ENCODE assay signal across 1 cellular context in genomic region chr2:51243892-51244570, GRCh38.
TF ChIP-seq lines count a peak whose summit lies in the region.

No MANE protein-coding gene starts in this region.

TF ChIP-seq in GM23338, 12 proteins besides CTCF, POLR2A, EP300 and RAD21 (continued from another document):
- TF ChIP-seq, protein P1, sequence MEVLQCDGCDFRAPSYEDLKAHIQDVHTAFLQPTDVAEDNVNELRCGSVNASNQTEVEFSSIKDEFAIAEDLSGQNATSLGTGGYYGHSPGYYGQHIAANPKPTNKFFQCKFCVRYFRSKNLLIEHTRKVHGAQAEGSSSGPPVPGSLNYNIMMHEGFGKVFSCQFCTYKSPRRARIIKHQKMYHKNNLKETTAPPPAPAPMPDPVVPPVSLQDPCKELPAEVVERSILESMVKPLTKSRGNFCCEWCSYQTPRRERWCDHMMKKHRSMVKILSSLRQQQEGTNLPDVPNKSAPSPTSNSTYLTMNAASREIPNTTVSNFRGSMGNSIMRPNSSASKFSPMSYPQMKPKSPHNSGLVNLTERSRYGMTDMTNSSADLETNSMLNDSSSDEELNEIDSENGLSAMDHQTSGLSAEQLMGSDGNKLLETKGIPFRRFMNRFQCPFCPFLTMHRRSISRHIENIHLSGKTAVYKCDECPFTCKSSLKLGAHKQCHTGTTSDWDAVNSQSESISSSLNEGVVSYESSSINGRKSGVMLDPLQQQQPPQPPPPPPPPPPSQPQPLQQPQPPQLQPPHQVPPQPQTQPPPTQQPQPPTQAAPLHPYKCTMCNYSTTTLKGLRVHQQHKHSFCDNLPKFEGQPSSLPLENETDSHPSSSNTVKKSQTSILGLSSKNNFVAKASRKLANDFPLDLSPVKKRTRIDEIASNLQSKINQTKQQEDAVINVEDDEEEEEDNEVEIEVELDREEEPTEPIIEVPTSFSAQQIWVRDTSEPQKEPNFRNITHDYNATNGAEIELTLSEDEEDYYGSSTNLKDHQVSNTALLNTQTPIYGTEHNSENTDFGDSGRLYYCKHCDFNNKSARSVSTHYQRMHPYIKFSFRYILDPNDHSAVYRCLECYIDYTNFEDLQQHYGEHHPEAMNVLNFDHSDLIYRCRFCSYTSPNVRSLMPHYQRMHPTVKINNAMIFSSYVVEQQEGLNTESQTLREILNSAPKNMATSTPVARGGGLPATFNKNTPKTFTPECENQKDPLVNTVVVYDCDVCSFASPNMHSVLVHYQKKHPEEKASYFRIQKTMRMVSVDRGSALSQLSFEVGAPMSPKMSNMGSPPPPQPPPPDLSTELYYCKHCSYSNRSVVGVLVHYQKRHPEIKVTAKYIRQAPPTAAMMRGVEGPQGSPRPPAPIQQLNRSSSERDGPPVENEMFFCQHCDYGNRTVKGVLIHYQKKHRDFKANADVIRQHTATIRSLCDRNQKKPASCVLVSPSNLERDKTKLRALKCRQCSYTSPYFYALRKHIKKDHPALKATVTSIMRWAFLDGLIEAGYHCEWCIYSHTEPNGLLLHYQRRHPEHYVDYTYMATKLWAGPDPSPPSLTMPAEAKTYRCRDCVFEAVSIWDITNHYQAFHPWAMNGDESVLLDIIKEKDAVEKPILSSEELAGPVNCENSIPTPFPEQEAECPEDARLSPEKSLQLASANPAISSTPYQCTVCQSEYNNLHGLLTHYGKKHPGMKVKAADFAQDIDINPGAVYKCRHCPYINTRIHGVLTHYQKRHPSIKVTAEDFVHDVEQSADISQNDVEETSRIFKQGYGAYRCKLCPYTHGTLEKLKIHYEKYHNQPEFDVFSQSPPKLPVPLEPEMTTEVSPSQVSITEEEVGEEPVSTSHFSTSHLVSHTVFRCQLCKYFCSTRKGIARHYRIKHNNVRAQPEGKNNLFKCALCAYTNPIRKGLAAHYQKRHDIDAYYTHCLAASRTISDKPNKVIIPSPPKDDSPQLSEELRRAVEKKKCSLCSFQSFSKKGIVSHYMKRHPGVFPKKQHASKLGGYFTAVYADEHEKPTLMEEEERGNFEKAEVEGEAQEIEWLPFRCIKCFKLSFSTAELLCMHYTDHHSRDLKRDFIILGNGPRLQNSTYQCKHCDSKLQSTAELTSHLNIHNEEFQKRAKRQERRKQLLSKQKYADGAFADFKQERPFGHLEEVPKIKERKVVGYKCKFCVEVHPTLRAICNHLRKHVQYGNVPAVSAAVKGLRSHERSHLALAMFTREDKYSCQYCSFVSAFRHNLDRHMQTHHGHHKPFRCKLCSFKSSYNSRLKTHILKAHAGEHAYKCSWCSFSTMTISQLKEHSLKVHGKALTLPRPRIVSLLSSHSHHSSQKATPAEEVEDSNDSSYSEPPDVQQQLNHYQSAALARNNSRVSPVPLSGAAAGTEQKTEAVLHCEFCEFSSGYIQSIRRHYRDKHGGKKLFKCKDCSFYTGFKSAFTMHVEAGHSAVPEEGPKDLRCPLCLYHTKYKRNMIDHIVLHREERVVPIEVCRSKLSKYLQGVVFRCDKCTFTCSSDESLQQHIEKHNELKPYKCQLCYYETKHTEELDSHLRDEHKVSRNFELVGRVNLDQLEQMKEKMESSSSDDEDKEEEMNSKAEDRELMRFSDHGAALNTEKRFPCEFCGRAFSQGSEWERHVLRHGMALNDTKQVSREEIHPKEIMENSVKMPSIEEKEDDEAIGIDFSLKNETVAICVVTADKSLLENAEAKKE (CRISPR knock-in tag; IDR thresholded peaks at IDR 0.05): no peak
- no peak for TF ChIP-seq ZNF331 (CRISPR knock-in tag; IDR thresholded peaks at IDR 0.05; ENCODE audit: low read depth)
- TF ChIP-seq POLR2AphosphoS5 (IDR thresholded peaks at IDR 0.05; ENCODE audit: low read depth): no peak
- no peak for TF ChIP-seq ZNF114 (CRISPR knock-in tag; IDR thresholded peaks at IDR 0.05)
